Comparison of ENCODE assay signal across 12 cellular contexts in genomic region chr16:75379339-75379738, GRCh38. TPM values are rescaled to one million over a fixed set of nuclear protein-coding genes. Genes with fewer than 3 reads are reported as not detected.
DNase-seq lines count a peak whose midpoint lies in the region; ATAC-seq and TF ChIP-seq lines count a peak whose summit lies in the region.
"Had no signal": no experiment of that assay in that cellular context is flagged by ENCODE, and none has a peak within 500 bp of the region (broad histone marks: within the 10 kb centered on the region; RNA-seq: fewer than 3 reads in every experiment).

No MANE protein-coding gene starts in this region.

- H2AFZ ChIP-seq in GM23338 = no peak overlapping the region

- H3K4me3 ChIP-seq in GM23338 (no peak overlapping the region), colonic mucosa (no peak overlapping the region), spleen (no peak overlapping the region)
- H3K4me3 ChIP-seq: SK-N-MC had no signal

- H3K4me1 Mint-ChIP-seq in activated naive CD4-positive, alpha-beta T cell treated with anti-CD3 and anti-CD28 coated beads, Interleukin-2, amount 10 ng/mL, durations not matched to agents 7 days and 5 days = peaks cover 39% of the 10 kb centered on the region
- peaks cover 51% of the 10 kb centered on the region for H3K4me1 Mint-ChIP-seq in stimulated activated naive CD8-positive, alpha-beta T cell treated with anti-CD3 and anti-CD28 coated beads, Interleukin-15, amount 100 ng/mL, for 72 hours
- H3K4me1 Mint-ChIP-seq in GM23338 = peaks cover 21% of the 10 kb centered on the region; the same call in 2 of the 3 replicates

- H3K9me2 ChIP-seq in GM23338 (ENCODE audit: insufficient read depth) = no peaks in the 10 kb centered on the region

- H3K27me3 ChIP-seq in GM23338 (ENCODE audit: insufficient read depth) = no peaks in the 10 kb centered on the region
- H3K27me3 ChIP-seq in colonic mucosa = no peaks in the 10 kb centered on the region
- H3K27me3 ChIP-seq in spleen (replicated peaks in 1 of 7) = peaks cover 0 to 64% (median 0%) of the 10 kb centered on the region in 7 donors

- H3K9me3 ChIP-seq in colonic mucosa = no peaks in the 10 kb centered on the region
- H3K9me3 ChIP-seq in spleen = no peaks in the 10 kb centered on the region

- 19 to 81% (median 76%) methylated on average over 1 of the region's 1 CpG for WGBS in spleen, 5 donors

- no peak overlapping the region for H3K9ac ChIP-seq in colonic mucosa (ENCODE audit: low read depth in 2 of 2, low read length in 2 of 2)

- no peak overlapping the region for H3K4me3 Mint-ChIP-seq in activated naive CD4-positive, alpha-beta T cell treated with anti-CD3 and anti-CD28 coated beads, Interleukin-2, amount 10 ng/mL, durations not matched to agents 7 days and 5 days
- H3K4me3 Mint-ChIP-seq in stimulated activated naive CD8-positive, alpha-beta T cell treated with anti-CD3 and anti-CD28 coated beads, Interleukin-15, amount 100 ng/mL, for 72 hours = peak overlapping the region; percentile 28 to 52
- H3K4me3 Mint-ChIP-seq in GM23338 = no peak overlapping the region

- peaks cover 8% of the 10 kb centered on the region; the same call in 1 of the 2 replicates for H4K20me1 ChIP-seq in GM23338 (replicated peaks; ENCODE audit: insufficient read depth)

- H3K36me3 ChIP-seq in GM23338 (ENCODE audit: insufficient read depth) (no peaks in the 10 kb centered on the region; the same call in 1 of the 2 replicates), colonic mucosa (no peaks in the 10 kb centered on the region), spleen (peaks cover 0 to 30% (median 4%) of the 10 kb centered on the region in 6 donors)

- no peaks in the 10 kb centered on the region for H3K9me3 Mint-ChIP-seq in activated naive CD4-positive, alpha-beta T cell treated with anti-CD3 and anti-CD28 coated beads, Interleukin-2, amount 50 U/mL, for 72 hours
- H3K9me3 Mint-ChIP-seq in activated naive CD4-positive, alpha-beta T cell treated with anti-CD3 and anti-CD28 coated beads, Interleukin-2, amount 10 ng/mL, durations not matched to agents 7 days and 5 days = no peaks in the 10 kb centered on the region
- no peaks in the 10 kb centered on the region for H3K9me3 Mint-ChIP-seq in stimulated activated naive CD8-positive, alpha-beta T cell treated with anti-CD3 and anti-CD28 coated beads, Interleukin-15, amount 100 ng/mL, for 72 hours
- no peaks in the 10 kb centered on the region for H3K9me3 Mint-ChIP-seq in GM23338

- CTCF ChIA-PET in activated naive CD4-positive, alpha-beta T cell treated with anti-CD3 and anti-CD28 coated beads, Interleukin-2, amount 10 ng/mL, durations not matched to agents 7 days and 5 days (lab: Charles Lee) = interaction anchor here (1.0 to 3.5 kb wide), 4 partner anchors 145 to 183 kb away, joined by 4 to 13 read pairs (median 4); no protein-coding TSS in a partner anchor

- intact Hi-C loops in colonic mucosa (cut with DNase I) = no loop called here
- intact Hi-C loops in spleen (cut with DNase I; ENCODE audit: low total_unique reads) = no loop called here

- no peak for TF ChIP-seq POLR2A in spleen (IDR thresholded peaks at IDR 0.05)

- H3F3A ChIP-seq in GM23338 (replicated peaks; ENCODE audit: low read depth) = no peaks in the 10 kb centered on the region

- peaks cover 41% of the 10 kb centered on the region for H3K27me3 Mint-ChIP-seq in activated naive CD4-positive, alpha-beta T cell treated with anti-CD3 and anti-CD28 coated beads, Interleukin-2, amount 10 ng/mL, durations not matched to agents 7 days and 5 days
- peaks cover 18% of the 10 kb centered on the region for H3K27me3 Mint-ChIP-seq in stimulated activated naive CD8-positive, alpha-beta T cell treated with anti-CD3 and anti-CD28 coated beads, Interleukin-15, amount 100 ng/mL, for 72 hours
- no peaks in the 10 kb centered on the region for H3K27me3 Mint-ChIP-seq in GM23338 (ENCODE audit: insufficient read depth, low read depth, poor library complexity)

- H3K79me2 ChIP-seq in GM23338 (replicated peaks; ENCODE audit: insufficient read depth) = no peaks in the 10 kb centered on the region; the same call in 1 of the 2 replicates

- ATAC-seq in activated naive CD4-positive, alpha-beta T cell treated with anti-CD3 and anti-CD28 coated beads, Interleukin-2, amount 50 U/mL, for 72 hours = peak; percentile 84 to 90
- ATAC-seq in HG02610 (IDR thresholded peaks at IDR 0.05; ENCODE audit: unreplicated experiment) (peak; percentile 72), GM23338 (no peak)
- peak; percentile 81 for ATAC-seq in stimulated activated naive CD8-positive, alpha-beta T cell treated with anti-CD3 and anti-CD28 coated beads, Interleukin-15, amount 100 ng/mL, for 72 hours
- ATAC-seq: esophagus mucosa had no signal

- peak overlapping the region; percentile 22 to 24 for H3K27ac Mint-ChIP-seq in activated naive CD4-positive, alpha-beta T cell treated with anti-CD3 and anti-CD28 coated beads, Interleukin-2, amount 50 U/mL, for 72 hours
- no peak overlapping the region for H3K27ac Mint-ChIP-seq in activated naive CD4-positive, alpha-beta T cell treated with anti-CD3 and anti-CD28 coated beads, Interleukin-2, amount 10 ng/mL, durations not matched to agents 7 days and 5 days
- no peak overlapping the region for H3K27ac Mint-ChIP-seq in stimulated activated naive CD8-positive, alpha-beta T cell treated with anti-CD3 and anti-CD28 coated beads, Interleukin-15, amount 100 ng/mL, for 72 hours
- H3K27ac Mint-ChIP-seq in GM23338 = no peak overlapping the region

- TF ChIP-seq CTCF in GM23338 (conservative IDR thresholded peaks at IDR 0.05; ENCODE audit: low read depth in 2 of 2) = no peak
- no peak for TF ChIP-seq CTCF in colonic mucosa (IDR thresholded peaks at IDR 0.05)
- TF ChIP-seq CTCF in spleen (IDR thresholded peaks at IDR 0.05 in 8 of 11, conservative IDR thresholded peaks at IDR 0.05 in 3 of 11) = no peak

- H3K27ac ChIP-seq in GM23338 (ENCODE audit: low read depth) (no peak overlapping the region), colonic mucosa (no peak overlapping the region), spleen (no peak overlapping the region)
- H3K27ac ChIP-seq: SK-N-MC had no signal

- H3K4me1 ChIP-seq in GM23338 (ENCODE audit: insufficient read depth) (no peaks in the 10 kb centered on the region), colonic mucosa (no peaks in the 10 kb centered on the region), spleen (peaks cover 30 to 57% (median 46%) of the 10 kb centered on the region in 6 donors)

- DNase-seq in activated naive CD4-positive, alpha-beta T cell treated with anti-CD3 and anti-CD28 coated beads, Interleukin-2, amount 50 U/mL, for 72 hours (ENCODE audit: low spot score in 2 of 2) = no peak
- no peak for DNase-seq in activated naive CD4-positive, alpha-beta T cell treated with anti-CD3 and anti-CD28 coated beads, Interleukin-2, amount 10 ng/mL, durations not matched to agents 7 days and 5 days
- DNase-seq in MV-4-11 (lab: John Stamatoyannopoulos, UW) (peak; percentile 71), GM23338 (ENCODE audit: low spot score) (no peak), colonic mucosa (no peak), spleen (no peak)
- no peak for DNase-seq in stimulated activated naive CD8-positive, alpha-beta T cell treated with anti-CD3 and anti-CD28 coated beads, Interleukin-15, amount 100 ng/mL, for 72 hours
- DNase-seq: activated naive CD4-positive, alpha-beta T cell treated with Interleukin-2 at 50 U/mL for 16 hours; NCI-H1417 had no signal

- H3K36me3 Mint-ChIP-seq in activated naive CD4-positive, alpha-beta T cell treated with anti-CD3 and anti-CD28 coated beads, Interleukin-2, amount 50 U/mL, for 72 hours = peaks cover 19 to 23% of the 10 kb centered on the region in 2 donors
- H3K36me3 Mint-ChIP-seq in activated naive CD4-positive, alpha-beta T cell treated with anti-CD3 and anti-CD28 coated beads, Interleukin-2, amount 10 ng/mL, durations not matched to agents 7 days and 5 days = peaks cover 62% of the 10 kb centered on the region
- peaks cover 6% of the 10 kb centered on the region; the same call in 1 of the 3 replicates for H3K36me3 Mint-ChIP-seq in GM23338 (ENCODE audit: low read depth)

- no peak overlapping the region for H3K4me2 ChIP-seq in GM23338

TF ChIP-seq in GM23338, 12 proteins besides CTCF, POLR2A, EP300 and RAD21 (continues in another document):
- TF ChIP-seq REST (IDR thresholded peaks at IDR 0.05; ENCODE audit: unreplicated experiment) (no peak), ZNF114 (CRISPR knock-in tag; IDR thresholded peaks at IDR 0.05) (no peak), POLR2AphosphoS5 (IDR thresholded peaks at IDR 0.05; ENCODE audit: low read depth) (no peak), NANOG (IDR thresholded peaks at IDR 0.05; ENCODE audit: borderline replicate concordance) (no peak), EZH2 (IDR thresholded peaks at IDR 0.05; ENCODE audit: low read depth, unreplicated experiment) (no peak), ZNF331 (CRISPR knock-in tag; IDR thresholded peaks at IDR 0.05; ENCODE audit: low read depth) (no peak)

RNA-seq across cellular contexts. Expression of gene CFDP1, which starts 54.0 kb away (rescaled TPM):
- 10 to 100 TPM; 47.5 to 49.7 TPM for total RNA-seq in activated naive CD4-positive, alpha-beta T cell treated with anti-CD3 and anti-CD28 coated beads, Interleukin-2, amount 50 U/mL, for 72 hours
- 89.9 and 90.3 TPM in 2 replicates for total RNA-seq in GM23338 (2014; rRNA removed; shearing (Covaris generic))
- polyA plus RNA-seq in GM23338 (2016; fragmentation: Nextera tagmentation; extraction: Ambion mirVana) = 199 and 224 TPM in 2 replicates
- total RNA-seq in colonic mucosa = 10 to 100 TPM; 61.6 to 75.8 TPM
- total RNA-seq in spleen = 100 to 1,000 TPM in 6 of 7 donors, 10 to 100 TPM in 1; 56.1 to 153 (median 108) TPM
- 100 to 1,000 TPM; 101 to 222 (median 108) TPM for polyA plus RNA-seq in spleen

Comparison
In these comparisons a context has a peak if more than half of its experiments do, and no peak if none do; other contexts are left out.
1. H3K27ac Mint-ChIP-seq: peak in activated naive CD4-positive, alpha-beta T cell treated with anti-CD3 and anti-CD28 coated beads, Interleukin-2, amount 50 U/mL, for 72 hours (2 of 2); none in activated naive CD4-positive, alpha-beta T cell treated with anti-CD3 and anti-CD28 coated beads, Interleukin-2, amount 10 ng/mL, durations not matched to agents 7 days and 5 days (single experiment), stimulated activated naive CD8-positive, alpha-beta T cell treated with anti-CD3 and anti-CD28 coated beads, Interleukin-15, amount 100 ng/mL, for 72 hours (0 of 2) and GM23338 (single experiment).
2. H3K4me3 Mint-ChIP-seq: peak in stimulated activated naive CD8-positive, alpha-beta T cell treated with anti-CD3 and anti-CD28 coated beads, Interleukin-15, amount 100 ng/mL, for 72 hours (2 of 2); none in activated naive CD4-positive, alpha-beta T cell treated with anti-CD3 and anti-CD28 coated beads, Interleukin-2, amount 10 ng/mL, durations not matched to agents 7 days and 5 days (single experiment) and GM23338 (single experiment).